ENCODE assay signal across 8 cellular contexts in genomic region chr15:67064607-67065530, GRCh38. TPM values are rescaled to one million over a fixed set of nuclear protein-coding genes. Genes with fewer than 3 reads are reported as not detected.
DNase-seq lines count a peak whose midpoint lies in the region; ATAC-seq and TF ChIP-seq lines count a peak whose summit lies in the region.

No MANE protein-coding gene starts in this region.

- peak overlapping the region; percentile 74 for H2AFZ ChIP-seq in MM.1S (ENCODE audit: low read length)

- intact Hi-C loops in CD14-positive monocyte (cut with micrococcal nuclease), result loop anchor here (2.0 to 10.0 kb wide), 7 partner anchors 36 to 190 kb away; partner anchors contain the start of genes AAGAB (in 2 of the 2) and IQCH (in 2 of the 2)
- intact Hi-C loops in left ventricle myocardium superior (cut with micrococcal nuclease), result no loop called here
- intact Hi-C loops in sigmoid colon (cut with DNase I), result loop anchor here (1.0 to 10.0 kb wide), 5 partner anchors 41 to 189 kb away; partner anchors contain the start of genes AAGAB and IQCH

- peaks cover 23% of the 10 kb centered on the region for H3K4me1 ChIP-seq in MM.1S (ENCODE audit: low read length)
- peaks cover 0 to 42% (median 35%) of the 10 kb centered on the region in 4 donors for H3K4me1 ChIP-seq in sigmoid colon

- no peak for TF ChIP-seq EP300 in sigmoid colon (IDR thresholded peaks at IDR 0.05)

- H3K27ac ChIP-seq in MM.1S (ENCODE audit: low read length) (no peak overlapping the region), sigmoid colon (peak overlapping the region; percentile 88 to 96 (median 94))

- TF ChIP-seq CTCF in CD14-positive monocyte (IDR thresholded peaks at IDR 0.05) (no peak), MM.1S (IDR thresholded peaks at IDR 0.05; ENCODE audit: low read length) (no peak), sigmoid colon (IDR thresholded peaks at IDR 0.05) (no peak)

- peaks cover 40% of the 10 kb centered on the region for H3K4me1 Mint-ChIP-seq in CD14-positive monocyte
- peaks cover 52% of the 10 kb centered on the region for H3K4me1 Mint-ChIP-seq in activated naive CD4-positive, alpha-beta T cell treated with anti-CD3 and anti-CD28 coated beads, Interleukin-2, amount 50 U/mL, for 24 hours

- whole genome bisulfite sequencing in sigmoid colon, 2 donors, result 1 to 3% methylated on average over 75 of the region's 75 CpGs

- H3K4me2 ChIP-seq in MM.1S (ENCODE audit: low read depth, low read length), result peak overlapping the region; percentile 58

- H3K79me2 ChIP-seq in MM.1S (ENCODE audit: low read length), result peaks cover 34% of the 10 kb centered on the region

- H3K9me3 ChIP-seq in MM.1S (replicated peaks; ENCODE audit: insufficient read depth, low read length), result no peaks in the 10 kb centered on the region
- H3K9me3 ChIP-seq in sigmoid colon, result no peaks in the 10 kb centered on the region

- H3F3A ChIP-seq in MM.1S (ENCODE audit: insufficient read depth, low read length), result peaks cover 30% of the 10 kb centered on the region

- H3K36me3 ChIP-seq in MM.1S (replicated peaks; ENCODE audit: insufficient read depth, low read length), result no peaks in the 10 kb centered on the region
- H3K36me3 ChIP-seq in sigmoid colon, result no peaks in the 10 kb centered on the region

- peak overlapping the region; percentile 72 to 94 (median 90) for H3K27ac Mint-ChIP-seq in CD14-positive monocyte
- peak overlapping the region; percentile 61 for H3K27ac Mint-ChIP-seq in activated naive CD4-positive, alpha-beta T cell treated with anti-CD3 and anti-CD28 coated beads, Interleukin-2, amount 50 U/mL, for 24 hours

- peak overlapping the region; percentile 41; the same call in 1 of the 2 replicates for H3K9ac ChIP-seq in MM.1S (ENCODE audit: low read length)

- peak overlapping the region; percentile 79 to 86 for H3K4me3 Mint-ChIP-seq in CD14-positive monocyte
- H3K4me3 Mint-ChIP-seq in activated naive CD4-positive, alpha-beta T cell treated with anti-CD3 and anti-CD28 coated beads, Interleukin-2, amount 50 U/mL, for 24 hours, result peak overlapping the region; percentile 62

- peak overlapping the region; percentile 54; the same call in 1 of the 2 replicates for H3K4me3 ChIP-seq in MM.1S (ENCODE audit: low read length)
- H3K4me3 ChIP-seq in sigmoid colon, result peak overlapping the region; percentile 55 to 90 (median 83)

- peaks cover 2 to 7% (median 6%) of the 10 kb centered on the region in 3 donors for H3K27me3 Mint-ChIP-seq in CD14-positive monocyte (ENCODE audit: low read depth in 3 of 3)
- H3K27me3 Mint-ChIP-seq in activated naive CD4-positive, alpha-beta T cell treated with anti-CD3 and anti-CD28 coated beads, Interleukin-2, amount 50 U/mL, for 24 hours, result no peaks in the 10 kb centered on the region

- H3K27me3 ChIP-seq in MM.1S (replicated peaks; ENCODE audit: insufficient read depth, low read length), result peaks cover 4% of the 10 kb centered on the region; the same call in 1 of the 2 replicates
- H3K27me3 ChIP-seq in sigmoid colon, result no peaks in the 10 kb centered on the region

- peaks cover 15 to 25% of the 10 kb centered on the region in 2 donors for H3K36me3 Mint-ChIP-seq in CD14-positive monocyte
- H3K36me3 Mint-ChIP-seq in activated naive CD4-positive, alpha-beta T cell treated with anti-CD3 and anti-CD28 coated beads, Interleukin-2, amount 50 U/mL, for 24 hours, result no peaks in the 10 kb centered on the region

- DNase-seq in CD14-positive monocyte (ENCODE audit: low spot score) (no peak), MM.1S (no peak), left ventricle myocardium superior (peak; percentile 78), sigmoid colon (peak; percentile 86), NCI-H2029 (lab: John Stamatoyannopoulos, UW) (no peak), D341Med (ENCODE audit: low spot score) (no peak)

- peaks cover 0 to 6% (median 0%) of the 10 kb centered on the region in 7 donors for H3K9me3 Mint-ChIP-seq in CD14-positive monocyte
- H3K9me3 Mint-ChIP-seq in activated naive CD4-positive, alpha-beta T cell treated with anti-CD3 and anti-CD28 coated beads, Interleukin-2, amount 50 U/mL, for 24 hours, result no peaks in the 10 kb centered on the region

- TF ChIP-seq POLR2A in sigmoid colon (IDR thresholded peaks at IDR 0.05), result no peak

- no peaks in the 10 kb centered on the region for H3K9me2 ChIP-seq in MM.1S (replicated peaks; ENCODE audit: insufficient read depth, low read length)

- ATAC-seq in GM21367 (IDR thresholded peaks at IDR 0.05; ENCODE audit: unreplicated experiment), result peak; percentile 37
- ATAC-seq in left ventricle myocardium superior, result no peak

- no peaks in the 10 kb centered on the region for H4K20me1 ChIP-seq in MM.1S (ENCODE audit: insufficient read depth, low read length)

RNA-seq across cellular contexts. Expression of gene SMAD3, which starts 0.5 kb away (rescaled TPM):
- polyA plus RNA-seq in CD14-positive monocyte (1 to 10 TPM; 4.4 to 5.4 TPM), sigmoid colon (10 to 100 TPM; 12.5 to 23.2 (median 13.8) TPM)
- total RNA-seq in left ventricle myocardium superior (16.7 TPM), sigmoid colon (10 to 100 TPM; 17.8 to 28.2 (median 18.4) TPM)

Comparison
In these comparisons a context has a peak if more than half of its experiments do, and no peak if none do; other contexts are left out.
1. DNase-seq: peak in left ventricle myocardium superior (single experiment) and sigmoid colon (single experiment); none in CD14-positive monocyte (single experiment), MM.1S (single experiment), NCI-H2029 (single experiment) and D341Med (single experiment).